11 cellular contexts compared by ENCODE assay signal in the genomic region with DNA sequence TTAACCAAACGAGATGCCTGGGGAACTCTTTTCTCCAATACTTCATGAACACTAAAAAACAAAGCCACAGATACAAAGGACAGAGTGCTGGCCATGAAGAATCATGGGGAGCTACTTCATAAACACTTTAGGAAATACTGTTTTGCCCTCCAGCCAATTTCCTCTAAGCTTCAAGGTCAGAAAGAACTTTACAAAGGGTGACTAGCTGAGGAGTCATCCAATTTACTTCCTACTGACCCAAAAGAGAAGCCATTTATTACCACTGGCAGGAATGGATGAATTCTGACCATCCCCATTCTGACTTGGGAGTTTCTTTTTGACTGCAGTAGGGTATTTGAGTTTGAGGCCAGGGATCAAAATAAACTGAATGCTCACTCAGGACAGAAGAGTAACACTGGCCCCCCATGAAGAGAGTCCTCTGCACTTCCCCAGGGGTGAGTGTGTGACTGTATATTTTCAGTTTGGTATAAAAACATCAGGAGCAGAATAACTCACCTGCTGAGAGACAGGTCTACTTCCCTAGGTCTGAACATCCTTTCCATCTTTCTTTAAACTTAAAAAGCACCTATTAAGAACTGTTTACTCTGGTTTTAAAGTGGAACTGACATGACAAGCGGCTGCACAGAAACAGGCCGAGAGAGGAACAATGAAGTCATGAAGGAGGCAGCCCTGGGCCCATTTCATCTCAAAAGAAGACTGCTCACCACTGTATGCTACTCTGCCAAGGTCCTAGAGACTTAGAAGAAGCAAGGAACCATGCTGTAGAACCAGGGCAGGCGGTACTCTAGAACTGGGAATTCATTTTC.
A peak's percentile ranks its signal among the peaks of the same experiment; 100 is the strongest.
DNase-seq lines count a peak whose midpoint lies in the region; ATAC-seq and TF ChIP-seq lines count a peak whose summit lies in the region.
"Had no signal": no experiment of that assay in that cellular context is flagged by ENCODE, and none has a peak within 500 bp of the region (broad histone marks: within the 10 kb centered on the region; RNA-seq: fewer than 3 reads in every experiment).

No MANE protein-coding gene starts in this region.

- peaks cover 14% of the 10 kb centered on the region for H3K9me3 Mint-ChIP-seq in activated CD4-positive, alpha-beta T cell treated with anti-CD3 and anti-CD28 coated beads, Interleukin-2, amount 10 ng/mL, durations not matched to agents 7 days and 5 days
- no peaks in the 10 kb centered on the region for H3K9me3 Mint-ChIP-seq in activated T-helper 2 cell treated with anti-CD3 and anti-CD28 coated beads, Interferon-gamma antibody, Interleukin-2, Interleukin-4, amounts not matched to agents 10 μg/mL and 5 μg/mL and 100 μg/mL, durations not matched to agents 14 hours and 24 hours and 36 hours
- H3K9me3 Mint-ChIP-seq in neural crest cell, result peaks cover 7% of the 10 kb centered on the region
- peaks cover 0 to 3% (median 0%) of the 10 kb centered on the region in 7 donors for H3K9me3 Mint-ChIP-seq in CD14-positive monocyte

- POLR2A ChIA-PET in activated CD4-positive, alpha-beta T cell treated with anti-CD3 and anti-CD28 coated beads, Interleukin-2, amount 10 ng/mL, durations not matched to agents 7 days and 5 days (lab: Charles Lee), result no interaction called here

- peak; percentile 5 for ATAC-seq in HG02870 (IDR thresholded peaks at IDR 0.05; ENCODE audit: unreplicated experiment)

- H3K36me3 Mint-ChIP-seq in activated CD4-positive, alpha-beta T cell treated with anti-CD3 and anti-CD28 coated beads, Interleukin-2, amount 10 ng/mL, durations not matched to agents 7 days and 5 days (ENCODE audit: low read depth), result peaks cover 51% of the 10 kb centered on the region
- H3K36me3 Mint-ChIP-seq in activated T-helper 2 cell treated with anti-CD3 and anti-CD28 coated beads, Interferon-gamma antibody, Interleukin-2, Interleukin-4, amounts not matched to agents 10 μg/mL and 5 μg/mL and 100 μg/mL, durations not matched to agents 14 hours and 24 hours and 36 hours (ENCODE audit: low read depth), result peaks cover 44% of the 10 kb centered on the region
- H3K36me3 Mint-ChIP-seq in neural crest cell (ENCODE audit: low read depth) (no peaks in the 10 kb centered on the region), CD14-positive monocyte (no peaks in the 10 kb centered on the region)

- no peak overlapping the region for H3K4me3 Mint-ChIP-seq in activated CD4-positive, alpha-beta T cell treated with anti-CD3 and anti-CD28 coated beads, Interleukin-2, amount 10 ng/mL, durations not matched to agents 7 days and 5 days
- H3K4me3 Mint-ChIP-seq in activated T-helper 2 cell treated with anti-CD3 and anti-CD28 coated beads, Interferon-gamma antibody, Interleukin-2, Interleukin-4, amounts not matched to agents 10 μg/mL and 5 μg/mL and 100 μg/mL, durations not matched to agents 14 hours and 24 hours and 36 hours (ENCODE audit: low read depth), result no peak overlapping the region
- no peak overlapping the region for H3K4me3 Mint-ChIP-seq in neural crest cell
- H3K4me3 Mint-ChIP-seq in CD14-positive monocyte, result no peak overlapping the region

- CTCF ChIA-PET in activated CD4-positive, alpha-beta T cell treated with anti-CD3 and anti-CD28 coated beads, Interleukin-2, amount 10 ng/mL, durations not matched to agents 7 days and 5 days (lab: Charles Lee), result interaction anchor here (0.5 to 1.9 kb wide), 3 partner anchors 11 to 1007 kb away, joined by 3 to 7 read pairs (median 4); no protein-coding TSS in a partner anchor

- H3K27ac Mint-ChIP-seq in activated CD4-positive, alpha-beta T cell treated with anti-CD3 and anti-CD28 coated beads, Interleukin-2, amount 10 ng/mL, durations not matched to agents 7 days and 5 days, result peak overlapping the region; percentile 95
- H3K27ac Mint-ChIP-seq in activated T-helper 2 cell treated with anti-CD3 and anti-CD28 coated beads, Interferon-gamma antibody, Interleukin-2, Interleukin-4, amounts not matched to agents 10 μg/mL and 5 μg/mL and 100 μg/mL, durations not matched to agents 14 hours and 24 hours and 36 hours, result peak overlapping the region; percentile 94
- peak overlapping the region; percentile 70 for H3K27ac Mint-ChIP-seq in neural crest cell (ENCODE audit: unreplicated experiment)
- no peak overlapping the region for H3K27ac Mint-ChIP-seq in CD14-positive monocyte

- no peak for DNase-seq in activated CD4-positive, alpha-beta T cell treated with anti-CD3 and anti-CD28 coated beads, Interleukin-2, amount 10 ng/mL, durations not matched to agents 7 days and 5 days
- no peak for DNase-seq in activated CD4-positive, alpha-beta T cell treated with anti-CD3 and anti-CD28 coated beads for 4 hours
- no peak for DNase-seq in activated T-helper 2 cell treated with anti-CD3 and anti-CD28 coated beads, Interferon-gamma antibody, Interleukin-2, Interleukin-4, amounts not matched to agents 10 μg/mL and 5 μg/mL and 100 μg/mL, durations not matched to agents 14 hours and 24 hours and 36 hours (ENCODE audit: low spot score)
- DNase-seq in neural crest cell (ENCODE audit: low read depth, low spot score) (no peak), CD14-positive monocyte (ENCODE audit: low spot score) (no peak), NCI-H524 (lab: John Stamatoyannopoulos, UW) (no peak), OCI-M2 (lab: John Stamatoyannopoulos, UW; ENCODE audit: unreplicated experiment) (no peak)
- DNase-seq: activated CD4-positive, alpha-beta T cell treated with anti-CD3 and anti-CD28 coated beads, Interleukin-2, amount 50 U/mL, for 1 hour; NCI-H1105; PC-9 had no signal

- H3K4me1 Mint-ChIP-seq in activated CD4-positive, alpha-beta T cell treated with anti-CD3 and anti-CD28 coated beads, Interleukin-2, amount 10 ng/mL, durations not matched to agents 7 days and 5 days, result peaks cover 82% of the 10 kb centered on the region
- peaks cover 89% of the 10 kb centered on the region for H3K4me1 Mint-ChIP-seq in activated T-helper 2 cell treated with anti-CD3 and anti-CD28 coated beads, Interferon-gamma antibody, Interleukin-2, Interleukin-4, amounts not matched to agents 10 μg/mL and 5 μg/mL and 100 μg/mL, durations not matched to agents 14 hours and 24 hours and 36 hours (ENCODE audit: low read depth)
- H3K4me1 Mint-ChIP-seq in neural crest cell, result peaks cover 27% of the 10 kb centered on the region
- peaks cover 16% of the 10 kb centered on the region for H3K4me1 Mint-ChIP-seq in CD14-positive monocyte

- intact Hi-C loops in activated T-helper 2 cell treated with anti-CD3 and anti-CD28 coated beads, Interferon-gamma antibody, Interleukin-2, Interleukin-4, amounts not matched to agents 10 μg/mL and 5 μg/mL and 100 μg/mL, durations not matched to agents 14 hours and 24 hours and 36 hours (cut with micrococcal nuclease), result loop anchor here (1.0 kb wide), 2 partner anchors 8 to 204 kb away; a partner anchor contains a TSS
- intact Hi-C loops in CD14-positive monocyte (cut with micrococcal nuclease), result no loop called here

- no peak for TF ChIP-seq CTCF in neural crest cell (conservative IDR thresholded peaks at IDR 0.05)
- TF ChIP-seq CTCF in CD14-positive monocyte (IDR thresholded peaks at IDR 0.05), result no peak

- no peaks in the 10 kb centered on the region for H3K27me3 Mint-ChIP-seq in activated CD4-positive, alpha-beta T cell treated with anti-CD3 and anti-CD28 coated beads, Interleukin-2, amount 10 ng/mL, durations not matched to agents 7 days and 5 days
- no peaks in the 10 kb centered on the region for H3K27me3 Mint-ChIP-seq in activated T-helper 2 cell treated with anti-CD3 and anti-CD28 coated beads, Interferon-gamma antibody, Interleukin-2, Interleukin-4, amounts not matched to agents 10 μg/mL and 5 μg/mL and 100 μg/mL, durations not matched to agents 14 hours and 24 hours and 36 hours (ENCODE audit: low read depth)
- H3K27me3 Mint-ChIP-seq in neural crest cell (ENCODE audit: low read depth) (no peaks in the 10 kb centered on the region), CD14-positive monocyte (ENCODE audit: low read depth in 3 of 3) (no peaks in the 10 kb centered on the region)

Comparison
In these comparisons a context has a peak if more than half of its experiments do, and no peak if none do; other contexts are left out.
1. H3K27ac Mint-ChIP-seq: peak in activated CD4-positive, alpha-beta T cell treated with anti-CD3 and anti-CD28 coated beads, Interleukin-2, amount 10 ng/mL, durations not matched to agents 7 days and 5 days (single experiment), activated T-helper 2 cell treated with anti-CD3 and anti-CD28 coated beads, Interferon-gamma antibody, Interleukin-2, Interleukin-4, amounts not matched to agents 10 μg/mL and 5 μg/mL and 100 μg/mL, durations not matched to agents 14 hours and 24 hours and 36 hours (single experiment) and neural crest cell (single experiment); none in CD14-positive monocyte (0 of 7).